ENCODE assay signal across 2 cellular contexts in genomic region chr3:52452570-52453221, GRCh38.
TF ChIP-seq lines count a peak whose summit lies in the region.

No MANE protein-coding gene starts in this region.

TF ChIP-seq in Ishikawa, 13 proteins besides CTCF, POLR2A, EP300 and RAD21:
- TF ChIP-seq MAX (IDR thresholded peaks at IDR 0.05) (no peak), EGR1 (IDR thresholded peaks at IDR 0.05) (peak; percentile 87), ZBTB7A (IDR thresholded peaks at IDR 0.05; ENCODE audit: low read depth) (0 out of 2 replicates have a peak, but pooled peaks have one; percentile 10), REST (IDR thresholded peaks at IDR 0.05; ENCODE audit: low read depth) (no peak), YY1 (IDR thresholded peaks at IDR 0.05; ENCODE audit: low read depth) (no peak), TAF1 (IDR thresholded peaks at IDR 0.05; ENCODE audit: low read depth) (no peak), NFIC (IDR thresholded peaks at IDR 0.05) (no peak), CEBPB (IDR thresholded peaks at IDR 0.05) (no peak), CREB1 (IDR thresholded peaks at IDR 0.05; ENCODE audit: low read depth) (no peak), USF1 (IDR thresholded peaks at IDR 0.05) (no peak), TCF12 (IDR thresholded peaks at IDR 0.05; ENCODE audit: low read depth) (peak; percentile 51; the same call in 1 of the 2 replicates), FOXM1 (IDR thresholded peaks at IDR 0.05; ENCODE audit: borderline replicate concordance, low read depth) (no peak), TEAD4 (IDR thresholded peaks at IDR 0.05) (peak; percentile 45; the same call in 1 of the 2 replicates)
TF ChIP-seq in Ishikawa: peak in this region for 4.

TF ChIP-seq in H1, 55 proteins besides CTCF, POLR2A, EP300 and RAD21:
- TF ChIP-seq EZH2 (IDR thresholded peaks at IDR 0.05; ENCODE audit: low read depth, low read length, severe bottlenecking) (no peak), USF2 (IDR thresholded peaks at IDR 0.05; ENCODE audit: low read length) (no peak), PHF8 (conservative IDR thresholded peaks at IDR 0.05; ENCODE audit: low read depth, low read length) (no peak), FOSL1 (IDR thresholded peaks at IDR 0.05; ENCODE audit: insufficient read depth, low read depth, low read length) (no peak), RBBP5 (IDR thresholded peaks at IDR 0.05; ENCODE audit: borderline replicate concordance, low read depth, low read length) (no peak), CBX5 (IDR thresholded peaks at IDR 0.05; ENCODE audit: low read depth, low read length) (no peak)
